Comparison of ENCODE assay signal across 13 cellular contexts in the genomic region with DNA sequence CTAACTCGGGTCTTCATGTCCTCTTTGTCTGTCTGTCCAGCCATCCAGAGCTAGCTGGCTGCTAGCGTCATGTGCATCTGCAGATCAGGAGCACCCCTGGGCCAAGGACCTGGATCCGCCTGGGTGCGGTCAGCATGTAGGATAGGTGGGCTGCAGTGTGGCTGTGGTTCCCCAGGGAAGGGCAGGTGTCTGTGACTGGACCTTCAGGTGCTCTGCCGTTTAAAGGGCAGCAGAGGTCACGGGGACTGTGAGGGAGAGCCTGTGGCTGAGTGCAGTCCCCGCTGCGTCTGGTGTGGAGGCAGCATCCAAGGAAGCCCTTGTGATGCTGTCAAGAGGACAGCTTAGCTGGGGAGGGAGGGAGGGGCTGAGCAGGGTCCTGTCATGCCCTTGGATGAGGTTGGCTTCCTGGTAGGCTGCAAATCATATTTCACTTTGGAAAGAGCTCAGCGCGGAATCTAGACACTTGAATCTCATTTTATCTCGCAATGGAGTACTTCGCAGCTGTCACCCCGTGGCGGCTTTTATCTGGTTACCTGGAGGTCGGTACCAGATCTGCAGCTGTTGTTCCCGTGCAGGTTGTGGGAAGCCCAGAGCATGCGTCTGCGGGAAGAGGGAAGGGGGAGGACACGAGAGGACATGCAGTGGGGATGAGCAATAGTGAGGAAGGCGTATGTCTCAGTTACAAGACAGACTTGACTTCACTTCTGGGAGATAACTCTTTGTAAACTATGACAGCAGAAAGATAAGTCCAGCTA. TPM values are rescaled to one million over a fixed set of nuclear protein-coding genes. Genes with fewer than 3 reads are reported as not detected.
DNase-seq lines count a peak whose midpoint lies in the region; ATAC-seq, FAIRE-seq and TF ChIP-seq lines count a peak whose summit lies in the region.
"Had no signal": no experiment of that assay in that cellular context is flagged by ENCODE, and none has a peak within 500 bp of the region (broad histone marks: within the 10 kb centered on the region; RNA-seq: fewer than 3 reads in every experiment).

No MANE protein-coding gene starts in this region.

- H3K79me1 ChIP-seq in H1 (ENCODE audit: low read depth, low read length) = no peaks in the 10 kb centered on the region

- peaks cover 0 to 1% of the 10 kb centered on the region in 2 experiments for H4K20me1 ChIP-seq in H1 (replicated peaks in 1 of 2; ENCODE audit: control insufficient read depth in 1 of 2, insufficient read depth in 2 of 2, low read length in 2 of 2)

- no peak overlapping the region for H3K27ac ChIP-seq in H1 (ENCODE audit: low read depth, low read length)

- no peak for TF ChIP-seq RAD21 in H1 (IDR thresholded peaks at IDR 0.05 in 1 of 2, conservative IDR thresholded peaks at IDR 0.05 in 1 of 2; ENCODE audit: low read depth in 2 of 2, low read length in 2 of 2)

- no peak overlapping the region for H4K5ac ChIP-seq in H1 (ENCODE audit: insufficient read length, low read depth, low read length)

- TF ChIP-seq CTCF in H1 (IDR thresholded peaks at IDR 0.05; ENCODE audit: control extremely low read depth in 1 of 3, insufficient read depth in 1 of 3, low read depth in 1 of 3, low read length in 3 of 3) (no peak), type B pancreatic cell (conservative IDR thresholded peaks at IDR 0.05) (no peak)

- H3K18ac ChIP-seq in H1 (ENCODE audit: extremely low read depth, low read length) = no peak overlapping the region; the same call in 1 of the 2 replicates

- no peak overlapping the region for H2BK120ac ChIP-seq in H1 (replicated peaks; ENCODE audit: low read depth, low read length)

- intact Hi-C loops in cardiac septum (cut with DNase I) = no loop called here
- intact Hi-C loops in Right ventricle myocardium superior (cut with DNase I) = no loop called here

- H3K23me2 ChIP-seq in H1 (ENCODE audit: low read depth, low read length) = no peaks in the 10 kb centered on the region; the same call in 1 of the 2 replicates

- no peak for TF ChIP-seq EP300 in H1 (IDR thresholded peaks at IDR 0.05; ENCODE audit: borderline replicate concordance in 1 of 2, low read depth in 2 of 2, low read length in 2 of 2)

- H3K36me3 ChIP-seq in H1 (ENCODE audit: control insufficient read depth in 2 of 4, insufficient read depth in 4 of 4, low read length in 3 of 4) = no peaks in the 10 kb centered on the region

- H3K4me3 Mint-ChIP-seq in type B pancreatic cell = peak overlapping the region; percentile 60
- H3K4me3 Mint-ChIP-seq: activated CD4-positive, alpha-beta T cell treated with anti-CD3 and anti-CD28 coated beads, Interleukin-2, amount 10 ng/mL, durations not matched to agents 24 days and 14 days; stimulated activated effector memory CD8-positive, alpha-beta T cell treated with anti-CD3 and anti-CD28 coated beads, Interleukin-12 subunit alpha, Interleukin-12 subunit beta, amount 100 ng/mL, for 72 hours; T-helper 17 cell had no signal

- H4K8ac ChIP-seq in H1 (ENCODE audit: extremely low read depth, insufficient read depth, low read length) = no peak overlapping the region

- no peaks in the 10 kb centered on the region for H3K9me3 Mint-ChIP-seq in type B pancreatic cell
- H3K9me3 Mint-ChIP-seq: stimulated activated effector memory CD8-positive, alpha-beta T cell treated with anti-CD3 and anti-CD28 coated beads, Interleukin-12 subunit alpha, Interleukin-12 subunit beta, amount 100 ng/mL, for 72 hours had no signal

- POLR2A ChIA-PET in H1 (lab: Charles Lee; ENCODE audit: partially characterized antibody) = interaction anchor here (1.3 to 1.4 kb wide), 2 partner anchors 22 to 24 kb away, joined by 3 read pairs; a partner anchor contains a TSS

- peaks cover 7 to 20% (median 13%) of the 10 kb centered on the region in 4 experiments for H3K4me1 ChIP-seq in H1 (replicated peaks in 1 of 4; ENCODE audit: control insufficient read depth in 3 of 4, insufficient read depth in 4 of 4, low read length in 3 of 4)

- peak overlapping the region; percentile 85 for H3K27ac Mint-ChIP-seq in type B pancreatic cell
- H3K27ac Mint-ChIP-seq: activated CD4-positive, alpha-beta T cell treated with anti-CD3 and anti-CD28 coated beads, Interleukin-2, amount 10 ng/mL, durations not matched to agents 24 days and 14 days; stimulated activated effector memory CD8-positive, alpha-beta T cell treated with anti-CD3 and anti-CD28 coated beads, Interleukin-12 subunit alpha, Interleukin-12 subunit beta, amount 100 ng/mL, for 72 hours; T-helper 17 cell had no signal

- peaks cover 7 to 25% (median 16%) of the 10 kb centered on the region in 4 experiments for H3K27me3 ChIP-seq in H1 (replicated peaks in 1 of 4; ENCODE audit: control insufficient read depth in 3 of 4, extremely low read depth in 1 of 4, insufficient read depth in 3 of 4, low read length in 3 of 4)

- no peak overlapping the region for H4K91ac ChIP-seq in H1 (replicated peaks; ENCODE audit: insufficient read length, low read length)

- H3K9me3 ChIP-seq in H1 (ENCODE audit: insufficient read depth in 2 of 2, low read depth in 1 of 2, low read length in 1 of 2) = no peaks in the 10 kb centered on the region

- H3K4me2 ChIP-seq in H1 (ENCODE audit: insufficient read depth in 1 of 2, low read depth in 2 of 2, low read length in 2 of 2) = peak overlapping the region in 1 of 2 experiments; percentile 20; a peak in 1 of 4 replicates

- H3K14ac ChIP-seq in H1 (ENCODE audit: insufficient read length) = no peak overlapping the region

- no peaks in the 10 kb centered on the region for H3K36me3 Mint-ChIP-seq in type B pancreatic cell
- H3K36me3 Mint-ChIP-seq: stimulated activated effector memory CD8-positive, alpha-beta T cell treated with anti-CD3 and anti-CD28 coated beads, Interleukin-12 subunit alpha, Interleukin-12 subunit beta, amount 100 ng/mL, for 72 hours had no signal

- 89% methylated on average over 16 of the region's 20 CpGs; no CpG with 5 or more reads in 1 of the 2 experiments for WGBS in H1 (ENCODE audit: extremely low coverage in 1 of 2, insufficient coverage in 1 of 2, insufficient read length in 1 of 2, insufficient replicate concordance in 2 of 2, low coverage in 1 of 2, low lambda C conversion rate in 2 of 2, missing lambda C conversion rate in 1 of 2), 2 experiments

- H3K23ac ChIP-seq in H1 (ENCODE audit: insufficient read length) = no peak overlapping the region

- no peak overlapping the region for H3K4me3 ChIP-seq in H1 (ENCODE audit: extremely low read depth in 1 of 4, insufficient read depth in 2 of 4, low read depth in 3 of 4, low read length in 4 of 4)

- peak overlapping the region; percentile 60; the same call in 1 of the 2 replicates for H2BK12ac ChIP-seq in H1 (ENCODE audit: low read depth, low read length)

- no peaks in the 10 kb centered on the region for H3K79me2 ChIP-seq in H1 (ENCODE audit: control insufficient read depth in 1 of 2, insufficient read depth in 2 of 2, low read length in 2 of 2)

- peak; percentile 54 for DNase-seq in cardiac septum (ENCODE audit: low spot score)
- DNase-seq in Right ventricle myocardium superior = no peak
- DNase-seq in NCI-H2171 (lab: John Stamatoyannopoulos, UW) = peak; percentile 77
- no peak for DNase-seq in H1 (ENCODE audit: low read depth in 1 of 2, low spot score in 2 of 2)
- DNase-seq in type B pancreatic cell (ENCODE audit: extremely low spot score, unreplicated experiment) = no peak
- DNase-seq in AG20443 (ENCODE audit: low spot score) = no peak
- DNase-seq in GF-D8 (lab: John Stamatoyannopoulos, UW) = no peak
- DNase-seq: activated CD4-positive, alpha-beta T cell treated with anti-CD3 and anti-CD28 coated beads, Interleukin-2, amount 10 ng/mL, durations not matched to agents 24 days and 14 days; T-helper 17 cell had no signal

- no peak overlapping the region for H2BK20ac ChIP-seq in H1 (ENCODE audit: low read length)

- H3K27me3 Mint-ChIP-seq in type B pancreatic cell = peaks cover 11% of the 10 kb centered on the region

- no peak overlapping the region for H3K56ac ChIP-seq in H1 (replicated peaks; ENCODE audit: insufficient read length, low read depth, low read length)

- CTCF ChIA-PET in H1 (lab: Charles Lee; ENCODE audit: partially characterized antibody) = interaction anchor here (0.9 to 1.7 kb wide), 6 partner anchors 14 to 306 kb away, joined by 3 to 6 read pairs (median 3); no protein-coding TSS in a partner anchor

- H3K4me1 Mint-ChIP-seq in type B pancreatic cell (ENCODE audit: unreplicated experiment) = peaks cover 40% of the 10 kb centered on the region

- H2BK5ac ChIP-seq in H1 (ENCODE audit: low read depth, low read length) = 0 out of 2 replicates have a peak overlapping the region, but pooled peaks have one; percentile 1

- H2AK5ac ChIP-seq in H1 (ENCODE audit: low read depth, low read length) = 0 out of 2 replicates have a peak overlapping the region, but pooled peaks have one; percentile 2

- no peak overlapping the region for H2AFZ ChIP-seq in H1 (ENCODE audit: low read length)

- no peak for TF ChIP-seq POLR2A in H1 (IDR thresholded peaks at IDR 0.05; ENCODE audit: control extremely low read depth in 1 of 2, low read depth in 2 of 2, low read length in 2 of 2)

- H3K9ac ChIP-seq in H1 (replicated peaks in 1 of 4; ENCODE audit: extremely low read depth in 1 of 4, low read depth in 3 of 4, low read length in 3 of 4) = no peak overlapping the region

- ATAC-seq in Right ventricle myocardium superior (ENCODE audit: poor library complexity) = no peak
- no peak for ATAC-seq in GM18867 (IDR thresholded peaks at IDR 0.05; ENCODE audit: unreplicated experiment)
- ATAC-seq: stimulated activated effector memory CD8-positive, alpha-beta T cell treated with anti-CD3 and anti-CD28 coated beads, Interleukin-12 subunit alpha, Interleukin-12 subunit beta, amount 100 ng/mL, for 72 hours; T-helper 17 cell had no signal

- peak overlapping the region; percentile 88; the same call in 1 of the 2 replicates for H2BK15ac ChIP-seq in H1 (ENCODE audit: low read length)

- no peak overlapping the region for H3K4ac ChIP-seq in H1 (replicated peaks; ENCODE audit: insufficient read length, low read depth, low read length)

- no peak for FAIRE-seq in H1 (lab: Jason Lieb, UNC)
- FAIRE-seq: astrocyte, G401.6 had no signal

RNA-seq across cellular contexts. Expression of a gene that starts 5.9 kb away (rescaled TPM):
- total RNA-seq in cardiac septum (49.9 TPM), Right ventricle myocardium superior (48.8 TPM), type B pancreatic cell (ENCODE audit: low replicate concordance) (40.4 and 48.1 TPM in 2 replicates)
- 16.6 and 18.2 TPM in 2 replicates for total RNA-seq in H1 (2021; fragmentation: NEBNext Ultra II Directional; extraction: Animal tissue kit (Norgen Biotek cat#: 25700))
- 8.9 and 12.0 TPM in 2 replicates for polyA plus RNA-seq in H1 (2011; rRNA removed)
- polyA plus RNA-seq in H1 (2011; cell fraction: cytosol; rRNA removed) = 15.1 TPM
- polyA plus RNA-seq in H1 (2011; cell fraction: nucleus; rRNA removed) = 4.6 TPM
- 13.5 to 22.6 TPM (median 16.4 TPM) in 4 replicates for polyA plus RNA-seq in H1 (2012, experiment 1 of 2)
- 4.7 TPM for polyA plus RNA-seq in H1 (2012, experiment 2 of 2)
- 13.1 TPM for polyA plus RNA-seq in H1 (2013, experiment 1 of 2)
- polyA plus RNA-seq in H1 (2013, experiment 2 of 2) = 14.6 TPM
- polyA minus RNA-seq in H1 (2011; rRNA and poly(A)+ RNA removed) = 5.5 and 6.5 TPM in 2 replicates
- 5.9 TPM for polyA minus RNA-seq in H1 (2011; cell fraction: cytosol; rRNA and poly(A)+ RNA removed)
- polyA minus RNA-seq in H1 (2011; cell fraction: nucleus; rRNA and poly(A)+ RNA removed) = 3.3 TPM

RNA-seq across cellular contexts. Expression of a gene that starts 23.5 kb away (rescaled TPM):
- total RNA-seq in cardiac septum (22.7 TPM), Right ventricle myocardium superior (21.1 TPM), type B pancreatic cell (ENCODE audit: low replicate concordance) (23.0 and 27.2 TPM in 2 replicates)
- 12.5 and 13.5 TPM in 2 replicates for total RNA-seq in H1 (2021; fragmentation: NEBNext Ultra II Directional; extraction: Animal tissue kit (Norgen Biotek cat#: 25700))
- 14.0 and 18.0 TPM in 2 replicates for polyA plus RNA-seq in H1 (2011; rRNA removed)
- 9.3 TPM for polyA plus RNA-seq in H1 (2011; cell fraction: cytosol; rRNA removed)
- 13.4 TPM for polyA plus RNA-seq in H1 (2011; cell fraction: nucleus; rRNA removed)
- 6.0 to 11.8 TPM (median 10.0 TPM) in 4 replicates for polyA plus RNA-seq in H1 (2012, experiment 1 of 2)
- 9.3 TPM for polyA plus RNA-seq in H1 (2012, experiment 2 of 2)
- polyA plus RNA-seq in H1 (2013, experiment 1 of 2) = 15.8 TPM
- 16.5 TPM for polyA plus RNA-seq in H1 (2013, experiment 2 of 2)
- polyA minus RNA-seq in H1 (2011; rRNA and poly(A)+ RNA removed) = 9.2 and 9.9 TPM in 2 replicates
- 4.5 TPM for polyA minus RNA-seq in H1 (2011; cell fraction: cytosol; rRNA and poly(A)+ RNA removed)
- 9.7 TPM for polyA minus RNA-seq in H1 (2011; cell fraction: nucleus; rRNA and poly(A)+ RNA removed)

Comparison
In these comparisons a context has a peak if more than half of its experiments do, and no peak if none do; other contexts are left out.
1. DNase-seq: peak in cardiac septum (single experiment) and NCI-H2171 (single experiment); none in Right ventricle myocardium superior (single experiment), H1 (0 of 2), type B pancreatic cell (single experiment), AG20443 (single experiment) and GF-D8 (single experiment).